In the genomic region with DNA sequence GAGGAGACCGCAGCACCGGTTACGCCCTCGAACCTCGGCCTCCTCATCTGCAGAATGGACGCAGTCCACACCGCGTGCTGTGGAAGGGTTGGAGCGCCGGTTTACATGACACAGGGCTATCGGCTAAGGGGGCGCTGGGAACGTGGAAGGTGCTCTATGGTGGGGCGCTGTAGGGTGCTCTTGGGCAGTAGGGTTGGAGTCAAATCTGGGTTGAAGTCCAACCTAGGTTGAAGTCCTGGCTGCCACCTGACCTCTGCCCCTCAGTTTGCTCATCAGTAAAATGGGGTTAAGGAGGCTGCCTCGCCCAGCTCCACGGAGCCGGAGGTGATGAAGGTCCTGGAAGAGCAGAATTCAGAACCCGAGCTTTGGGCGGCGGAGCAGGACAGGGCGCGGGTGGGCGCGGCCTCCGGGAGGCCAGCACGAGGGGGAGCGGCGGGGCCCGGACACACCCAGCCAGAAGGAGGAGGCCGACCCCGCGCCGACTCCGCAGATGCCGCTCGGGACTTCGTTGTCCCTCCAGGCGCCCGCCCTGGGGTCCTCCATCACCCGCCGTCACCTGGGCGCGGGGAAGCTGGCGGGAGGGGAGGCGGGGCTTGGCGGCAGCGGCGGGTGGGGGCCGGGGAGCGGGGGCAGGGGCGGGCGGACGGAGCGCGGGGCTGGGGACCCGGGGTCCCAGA, we compare ENCODE assay signal across 1 cellular context.
A peak's percentile ranks its signal among the peaks of the same experiment; 100 is the strongest.
TF ChIP-seq lines count a peak whose summit lies in the region.

No MANE protein-coding gene starts in this region.

TF ChIP-seq in WTC11, 78 proteins besides CTCF, POLR2A, EP300 and RAD21 (continued from another document):
- TF ChIP-seq, protein P1, sequence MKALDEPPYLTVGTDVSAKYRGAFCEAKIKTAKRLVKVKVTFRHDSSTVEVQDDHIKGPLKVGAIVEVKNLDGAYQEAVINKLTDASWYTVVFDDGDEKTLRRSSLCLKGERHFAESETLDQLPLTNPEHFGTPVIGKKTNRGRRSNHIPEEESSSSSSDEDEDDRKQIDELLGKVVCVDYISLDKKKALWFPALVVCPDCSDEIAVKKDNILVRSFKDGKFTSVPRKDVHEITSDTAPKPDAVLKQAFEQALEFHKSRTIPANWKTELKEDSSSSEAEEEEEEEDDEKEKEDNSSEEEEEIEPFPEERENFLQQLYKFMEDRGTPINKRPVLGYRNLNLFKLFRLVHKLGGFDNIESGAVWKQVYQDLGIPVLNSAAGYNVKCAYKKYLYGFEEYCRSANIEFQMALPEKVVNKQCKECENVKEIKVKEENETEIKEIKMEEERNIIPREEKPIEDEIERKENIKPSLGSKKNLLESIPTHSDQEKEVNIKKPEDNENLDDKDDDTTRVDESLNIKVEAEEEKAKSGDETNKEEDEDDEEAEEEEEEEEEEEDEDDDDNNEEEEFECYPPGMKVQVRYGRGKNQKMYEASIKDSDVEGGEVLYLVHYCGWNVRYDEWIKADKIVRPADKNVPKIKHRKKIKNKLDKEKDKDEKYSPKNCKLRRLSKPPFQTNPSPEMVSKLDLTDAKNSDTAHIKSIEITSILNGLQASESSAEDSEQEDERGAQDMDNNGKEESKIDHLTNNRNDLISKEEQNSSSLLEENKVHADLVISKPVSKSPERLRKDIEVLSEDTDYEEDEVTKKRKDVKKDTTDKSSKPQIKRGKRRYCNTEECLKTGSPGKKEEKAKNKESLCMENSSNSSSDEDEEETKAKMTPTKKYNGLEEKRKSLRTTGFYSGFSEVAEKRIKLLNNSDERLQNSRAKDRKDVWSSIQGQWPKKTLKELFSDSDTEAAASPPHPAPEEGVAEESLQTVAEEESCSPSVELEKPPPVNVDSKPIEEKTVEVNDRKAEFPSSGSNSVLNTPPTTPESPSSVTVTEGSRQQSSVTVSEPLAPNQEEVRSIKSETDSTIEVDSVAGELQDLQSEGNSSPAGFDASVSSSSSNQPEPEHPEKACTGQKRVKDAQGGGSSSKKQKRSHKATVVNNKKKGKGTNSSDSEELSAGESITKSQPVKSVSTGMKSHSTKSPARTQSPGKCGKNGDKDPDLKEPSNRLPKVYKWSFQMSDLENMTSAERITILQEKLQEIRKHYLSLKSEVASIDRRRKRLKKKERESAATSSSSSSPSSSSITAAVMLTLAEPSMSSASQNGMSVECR (CRISPR knock-in tag; IDR thresholded peaks at IDR 0.05; ENCODE audit: borderline replicate concordance), result 0 out of 2 replicates have a peak, but pooled peaks have one; percentile 17
- TF ChIP-seq GTF2I (CRISPR knock-in tag; conservative IDR thresholded peaks at IDR 0.05), result peak; percentile 98
- TF ChIP-seq, protein P2, sequence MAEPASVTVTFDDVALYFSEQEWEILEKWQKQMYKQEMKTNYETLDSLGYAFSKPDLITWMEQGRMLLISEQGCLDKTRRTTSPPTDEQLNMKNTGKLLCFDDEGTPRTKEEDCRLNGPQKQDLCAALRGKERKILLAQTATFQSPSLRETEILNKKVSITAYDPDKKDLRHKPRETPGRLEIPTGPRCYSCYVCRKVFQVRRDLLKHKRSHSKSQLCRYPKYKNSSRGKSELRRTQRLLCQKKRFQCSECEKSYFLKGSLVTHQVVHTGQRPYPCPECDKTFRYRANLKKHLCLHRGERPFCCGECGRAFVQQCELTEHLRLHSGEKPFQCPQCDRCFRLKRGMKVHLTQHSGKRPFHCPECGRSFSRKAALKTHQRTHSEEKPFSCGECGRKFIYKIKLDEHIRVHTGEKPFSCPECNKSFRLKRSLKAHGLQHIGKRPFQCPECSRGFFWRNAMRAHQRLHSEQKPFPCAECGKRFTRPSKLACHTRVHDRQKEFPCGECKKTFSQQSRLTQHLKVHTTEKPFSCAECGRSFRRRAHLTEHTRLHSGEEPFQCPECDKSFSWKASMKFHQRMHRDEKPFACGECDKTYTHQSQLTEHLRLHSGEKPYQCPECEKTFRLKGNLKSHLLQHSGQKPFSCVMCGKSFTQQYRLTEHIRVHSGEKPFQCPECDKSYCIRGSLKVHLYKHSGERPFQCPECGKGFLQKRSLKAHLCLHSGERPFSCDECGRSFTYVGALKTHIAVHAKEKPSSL (CRISPR knock-in tag; conservative IDR thresholded peaks at IDR 0.05), result no peak
- TF ChIP-seq, protein P3, sequence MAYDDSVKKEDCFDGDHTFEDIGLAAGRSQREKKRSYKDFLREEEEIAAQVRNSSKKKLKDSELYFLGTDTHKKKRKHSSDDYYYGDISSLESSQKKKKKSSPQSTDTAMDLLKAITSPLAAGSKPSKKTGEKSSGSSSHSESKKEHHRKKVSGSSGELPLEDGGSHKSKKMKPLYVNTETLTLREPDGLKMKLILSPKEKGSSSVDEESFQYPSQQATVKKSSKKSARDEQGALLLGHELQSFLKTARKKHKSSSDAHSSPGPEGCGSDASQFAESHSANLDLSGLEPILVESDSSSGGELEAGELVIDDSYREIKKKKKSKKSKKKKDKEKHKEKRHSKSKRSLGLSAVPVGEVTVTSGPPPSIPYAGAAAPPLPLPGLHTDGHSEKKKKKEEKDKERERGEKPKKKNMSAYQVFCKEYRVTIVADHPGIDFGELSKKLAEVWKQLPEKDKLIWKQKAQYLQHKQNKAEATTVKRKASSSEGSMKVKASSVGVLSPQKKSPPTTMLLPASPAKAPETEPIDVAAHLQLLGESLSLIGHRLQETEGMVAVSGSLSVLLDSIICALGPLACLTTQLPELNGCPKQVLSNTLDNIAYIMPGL (CRISPR knock-in tag; IDR thresholded peaks at IDR 0.05), result no peak
